ENCODE assay signal across 17 cellular contexts in genomic region chr13:33606692-33607091, GRCh38.
DNase-seq lines count a peak whose midpoint lies in the region; ATAC-seq, FAIRE-seq and TF ChIP-seq lines count a peak whose summit lies in the region.
"Had no signal": no experiment of that assay in that cellular context is flagged by ENCODE, and none has a peak within 500 bp of the region (broad histone marks: within the 10 kb centered on the region; RNA-seq: fewer than 3 reads in every experiment).

No MANE protein-coding gene starts in this region.

- BruUV-seq in K562 (replicated peaks; lab: Mats Ljungman, UMichigan), result no TSS peak

- peaks cover 7% of the 10 kb centered on the region for H3K27me3 Mint-ChIP-seq in activated naive CD8-positive, alpha-beta T cell treated with anti-CD3 and anti-CD28 coated beads for 36 hours
- H3K27me3 Mint-ChIP-seq in activated T-helper 17 cell treated with anti-CD3 and anti-CD28 coated beads, Interleukin-2, amount 50 U/mL, for 72 hours, result no peaks in the 10 kb centered on the region
- H3K27me3 Mint-ChIP-seq: IgD-negative memory B cell, progenitor cell of endocrine pancreas had no signal

- intact Hi-C loops in K562 (cut with micrococcal nuclease), result no loop called here

- no peaks in the 10 kb centered on the region for H3K9me3 ChIP-seq in A549
- no peaks in the 10 kb centered on the region for H3K9me3 ChIP-seq in K562 (replicated peaks; ENCODE audit: control insufficient read depth, insufficient read depth, low read depth, low read length)
- H3K9me3 ChIP-seq in suprapubic skin, result peaks cover 3% of the 10 kb centered on the region

- H3K4me1 Mint-ChIP-seq in activated naive CD8-positive, alpha-beta T cell treated with anti-CD3 and anti-CD28 coated beads for 36 hours, result peaks cover 13% of the 10 kb centered on the region
- H3K4me1 Mint-ChIP-seq in activated T-helper 17 cell treated with anti-CD3 and anti-CD28 coated beads, Interleukin-2, amount 50 U/mL, for 72 hours, result peaks cover 12% of the 10 kb centered on the region
- H3K4me1 Mint-ChIP-seq: IgD-negative memory B cell; stimulated activated memory B cell treated with anti-CD40 and anti-IgM and Interleukin-4, amounts not matched to agents 10 μg/mL and 1 μg/mL and 100 μg/mL, for 72 hours had no signal

- no peak for TF ChIP-seq POLR2A in A549 (IDR thresholded peaks at IDR 0.05; ENCODE audit: low read length)
- no peak for TF ChIP-seq POLR2A in K562 (conservative IDR thresholded peaks at IDR 0.05)
- TF ChIP-seq POLR2A in suprapubic skin (IDR thresholded peaks at IDR 0.05), result no peak

- no peak overlapping the region for H3K4me3 Mint-ChIP-seq in activated naive CD8-positive, alpha-beta T cell treated with anti-CD3 and anti-CD28 coated beads for 36 hours
- H3K4me3 Mint-ChIP-seq in activated T-helper 17 cell treated with anti-CD3 and anti-CD28 coated beads, Interleukin-2, amount 50 U/mL, for 72 hours, result no peak overlapping the region
- H3K4me3 Mint-ChIP-seq: IgD-negative memory B cell; stimulated activated memory B cell treated with anti-CD40 and anti-IgM and Interleukin-4, amounts not matched to agents 10 μg/mL and 1 μg/mL and 100 μg/mL, for 72 hours had no signal

- H4K20me1 ChIP-seq in K562 (replicated peaks; ENCODE audit: control insufficient read depth, insufficient read depth, low read length), result no peaks in the 10 kb centered on the region

- CTCF ChIA-PET in A549 (lab: Yijun Ruan, JAX) (interaction anchor here (0.6 to 4.4 kb wide), 9 partner anchors 9 to 117 kb away, joined by 3 to 26 read pairs (median 4); no protein-coding TSS in a partner anchor), K562 (lab: Yijun Ruan, JAX; ENCODE audit: low intra/inter-chr PET ratio) (no interaction called here)

- H3K27me3 ChIP-seq in K562 (ENCODE audit: control insufficient read depth in 2 of 2, insufficient read depth in 2 of 2, low read length in 2 of 2), result no peaks in the 10 kb centered on the region
- H3K27me3 ChIP-seq in suprapubic skin, result no peaks in the 10 kb centered on the region

- H3K4me2 ChIP-seq in A549, result 0 out of 3 replicates have a peak overlapping the region, but pooled peaks have one; percentile 24
- no peak overlapping the region for H3K4me2 ChIP-seq in K562 (ENCODE audit: insufficient read depth, low read length)

- no peak overlapping the region for H3K4me3 ChIP-seq in A549
- no peak overlapping the region for H3K4me3 ChIP-seq in K562
- H3K4me3 ChIP-seq in suprapubic skin, result no peak overlapping the region

- H3K36me3 ChIP-seq in K562 (ENCODE audit: control insufficient read depth, insufficient read depth, low read length) (no peaks in the 10 kb centered on the region), suprapubic skin (no peaks in the 10 kb centered on the region)

- TF ChIP-seq EP300 in A549 (IDR thresholded peaks at IDR 0.05), result no peak
- no peak for TF ChIP-seq EP300 in K562 (IDR thresholded peaks at IDR 0.05; ENCODE audit: low read length)
- TF ChIP-seq EP300 in suprapubic skin (IDR thresholded peaks at IDR 0.05), result no peak

- H3K79me2 ChIP-seq in K562 (ENCODE audit: control insufficient read depth, insufficient read depth, low read length), result no peaks in the 10 kb centered on the region

- H3K27ac ChIP-seq in A549 (peak overlapping the region in 1 of 2 experiments; percentile 29; a peak in 1 of 6 replicates), K562 (ENCODE audit: extremely low read depth, low read depth, low read length) (no peak overlapping the region), suprapubic skin (no peak overlapping the region)

- H2AFZ ChIP-seq in K562 (ENCODE audit: low read depth, low read length), result no peak overlapping the region

- no peak for FAIRE-seq in A549 (lab: Jason Lieb, UNC)
- FAIRE-seq in K562 (lab: Jason Lieb, UNC), result no peak

- TF ChIP-seq RAD21 in A549 (conservative IDR thresholded peaks at IDR 0.05 in 1 of 2, IDR thresholded peaks at IDR 0.05 in 1 of 2) (peak; percentile 57 to 67), K562 (CRISPR knock-in tag; conservative IDR thresholded peaks at IDR 0.05 in 1 of 2, IDR thresholded peaks at IDR 0.05 in 1 of 2) (no peak)

- in situ Hi-C loops in K562 (cut with MboI), result no loop called here

- H3K9me3 Mint-ChIP-seq in activated naive CD8-positive, alpha-beta T cell treated with anti-CD3 and anti-CD28 coated beads for 36 hours, result peaks cover 10% of the 10 kb centered on the region
- peaks cover 3% of the 10 kb centered on the region for H3K9me3 Mint-ChIP-seq in activated T-helper 17 cell treated with anti-CD3 and anti-CD28 coated beads, Interleukin-2, amount 50 U/mL, for 72 hours

- POLR2A ChIA-PET in A549 (lab: Yijun Ruan, JAX) (no interaction called here), K562 (lab: Yijun Ruan, JAX) (no interaction called here)

- H3K27ac Mint-ChIP-seq in activated naive CD8-positive, alpha-beta T cell treated with anti-CD3 and anti-CD28 coated beads for 36 hours, result no peak overlapping the region
- no peak overlapping the region for H3K27ac Mint-ChIP-seq in activated T-helper 17 cell treated with anti-CD3 and anti-CD28 coated beads, Interleukin-2, amount 50 U/mL, for 72 hours
- H3K27ac Mint-ChIP-seq: IgD-negative memory B cell; progenitor cell of endocrine pancreas; stimulated activated memory B cell treated with anti-CD40 and anti-IgM and Interleukin-4, amounts not matched to agents 10 μg/mL and 1 μg/mL and 100 μg/mL, for 72 hours had no signal

- ATAC-seq in A549, result peak; percentile 66 to 81; a peak in 4 of 6 replicates
- ATAC-seq in K562, result no peak
- ATAC-seq in activated T-helper 17 cell treated with anti-CD3 and anti-CD28 coated beads, Interleukin-2, amount 50 U/mL, for 72 hours (replicated peaks), result no peak
- ATAC-seq: stimulated activated memory B cell treated with anti-CD40 and anti-IgM and Interleukin-4, amounts not matched to agents 10 μg/mL and 1 μg/mL and 100 μg/mL, for 72 hours had no signal

- H3K4me1 ChIP-seq in A549 (no peaks in the 10 kb centered on the region), K562 (replicated peaks in 1 of 2; ENCODE audit: control insufficient read depth in 2 of 2, insufficient read depth in 2 of 2, low read length in 2 of 2) (peaks cover 0 to 6% of the 10 kb centered on the region in 2 experiments; a peak in 2 of 5 replicates), suprapubic skin (no peaks in the 10 kb centered on the region)

- peak in 1 of 2 experiments; percentile 42 for DNase-seq in A549 (ENCODE audit: low read depth in 1 of 2, low spot score in 1 of 2)
- peak; percentile 10 for DNase-seq in HT-29 (ENCODE audit: low spot score)
- DNase-seq in K562 (ENCODE audit: extremely low read depth in 1 of 4, low spot score in 3 of 4), result no peak
- DNase-seq in iPS-NIHi7 (ENCODE audit: extremely low spot score), result peak; percentile 47
- DNase-seq in HPDE6-E6E7 (ENCODE audit: extremely low spot score), result no peak
- no peak for DNase-seq in suprapubic skin (ENCODE audit: low spot score in 2 of 2)
- DNase-seq in activated naive CD8-positive, alpha-beta T cell treated with anti-CD3 and anti-CD28 coated beads for 36 hours, result no peak
- DNase-seq: activated CD4-positive, alpha-beta T cell treated with anti-CD3 and anti-CD28 coated beads for 1 hour; activated T-cell treated with anti-CD3 and anti-CD28 coated beads, Interleukin-2, amount 50 U/mL, for 1 hour; DND-41; effector CD4-positive, alpha-beta T cell; NCI-H1694; stimulated activated CD4-positive, alpha-beta T cell treated with anti-CD3 and anti-CD28 coated beads, Interleukin-4, amount 100 ng/mL, for 1 hour had no signal

- WGBS in A549 (ENCODE audit: missing lambda C conversion rate), result 30% methylated on average over 7 of the region's 7 CpGs
- 2% methylated on average over 7 of the region's 7 CpGs for WGBS in K562 (ENCODE audit: insufficient coverage, low coverage, missing lambda C conversion rate)
- 68% methylated on average over 7 of the region's 7 CpGs for WGBS in suprapubic skin

- peaks cover 5% of the 10 kb centered on the region for H3K36me3 Mint-ChIP-seq in activated naive CD8-positive, alpha-beta T cell treated with anti-CD3 and anti-CD28 coated beads for 36 hours
- no peaks in the 10 kb centered on the region for H3K36me3 Mint-ChIP-seq in activated T-helper 17 cell treated with anti-CD3 and anti-CD28 coated beads, Interleukin-2, amount 50 U/mL, for 72 hours (ENCODE audit: low read depth)
- H3K36me3 Mint-ChIP-seq: IgD-negative memory B cell; stimulated activated memory B cell treated with anti-CD40 and anti-IgM and Interleukin-4, amounts not matched to agents 10 μg/mL and 1 μg/mL and 100 μg/mL, for 72 hours had no signal

- peak; percentile 35 for TF ChIP-seq CTCF in A549 (IDR thresholded peaks at IDR 0.05)
- TF ChIP-seq CTCF in K562 (IDR thresholded peaks at IDR 0.05 in 2 of 3, conservative IDR thresholded peaks at IDR 0.05 in 1 of 3; ENCODE audit: insufficient read depth in 2 of 3, low read depth in 1 of 3, low read length in 3 of 3), result no peak
- no peak for TF ChIP-seq CTCF in suprapubic skin (IDR thresholded peaks at IDR 0.05)

- H3K9me1 ChIP-seq in K562 (ENCODE audit: control insufficient read depth, insufficient read depth, low read length), result no peaks in the 10 kb centered on the region

- no peak overlapping the region for H3K9ac ChIP-seq in K562 (ENCODE audit: insufficient read depth in 1 of 2, low read depth in 2 of 2, low read length in 2 of 2)

TF ChIP-seq in A549, 52 proteins besides CTCF, POLR2A, EP300 and RAD21:
- no peak for TF ChIP-seq MYC (IDR thresholded peaks at IDR 0.05; ENCODE audit: borderline replicate concordance, low read length)
- peak; percentile 72 for TF ChIP-seq SMC3 (IDR thresholded peaks at IDR 0.05)
- no peak for TF ChIP-seq USF2 (IDR thresholded peaks at IDR 0.05)
- no peak for TF ChIP-seq RCOR1 (IDR thresholded peaks at IDR 0.05; ENCODE audit: low read depth, low read length)
- no peak for TF ChIP-seq ZC3H11A (IDR thresholded peaks at IDR 0.05)

TF ChIP-seq in K562, 482 proteins besides CTCF, POLR2A, EP300 and RAD21 (continues in another document):
- 0 out of 2 replicates have a peak, but pooled peaks have one; percentile 18 for TF ChIP-seq CBFA2T2 (conservative IDR thresholded peaks at IDR 0.05)

Comparison
In these comparisons a context has a peak if more than half of its experiments do, and no peak if none do; other contexts are left out.
1. ATAC-seq: peak in A549 (2 of 2); none in K562 (single experiment) and activated T-helper 17 cell treated with anti-CD3 and anti-CD28 coated beads, Interleukin-2, amount 50 U/mL, for 72 hours (single experiment).
2. DNase-seq: peak in HT-29 (single experiment) and iPS-NIHi7 (single experiment); none in K562 (0 of 4), HPDE6-E6E7 (single experiment), suprapubic skin (0 of 2) and activated naive CD8-positive, alpha-beta T cell treated with anti-CD3 and anti-CD28 coated beads for 36 hours (single experiment).
3. Of the 35 proteins assayed by ChIP-seq in both K562 and A549: peak only in K562: none; only in A549: CTCF, RAD21 and SMC3; in both: none; in neither: 32.